1 cellular context compared by ENCODE assay signal in the genomic region with DNA sequence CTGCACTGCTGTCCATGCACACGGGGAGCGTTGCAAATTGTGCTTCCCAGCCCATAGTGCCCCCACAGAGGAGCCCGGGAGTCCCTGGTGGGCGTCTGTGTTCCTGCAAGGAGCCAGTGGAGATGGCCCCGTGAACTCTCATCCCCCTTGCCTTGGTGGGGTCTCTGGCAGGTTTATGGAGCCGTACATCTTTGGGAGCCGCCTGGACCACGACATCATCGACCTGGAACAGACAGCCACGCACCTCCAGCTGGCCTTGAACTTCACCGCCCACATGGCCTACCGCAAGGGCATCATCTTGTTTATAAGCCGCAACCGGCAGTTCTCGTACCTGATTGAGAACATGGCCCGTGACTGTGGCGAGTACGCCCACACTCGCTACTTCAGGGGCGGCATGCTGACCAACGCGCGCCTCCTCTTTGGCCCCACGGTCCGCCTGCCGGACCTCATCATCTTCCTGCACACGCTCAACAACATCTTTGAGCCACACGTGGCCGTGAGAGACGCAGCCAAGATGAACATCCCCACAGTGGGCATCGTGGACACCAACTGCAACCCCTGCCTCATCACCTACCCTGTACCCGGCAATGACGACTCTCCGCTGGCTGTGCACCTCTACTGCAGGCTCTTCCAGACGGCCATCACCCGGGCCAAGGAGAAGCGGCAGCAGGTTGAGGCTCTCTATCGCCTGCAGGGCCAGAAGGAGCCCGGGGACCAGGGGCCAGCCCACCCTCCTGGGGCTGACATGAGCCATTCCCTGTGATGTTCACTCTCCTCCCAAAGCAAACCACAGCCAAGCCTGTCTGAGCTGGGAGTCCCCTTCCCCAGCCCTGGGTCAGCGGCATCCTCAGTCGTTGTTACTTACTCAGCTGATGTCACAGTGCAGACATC.
TF ChIP-seq lines count a peak whose summit lies in the region.

No MANE protein-coding gene starts in this region.

TF ChIP-seq in HEK293, 187 proteins besides CTCF, POLR2A, EP300 and RAD21:
- peak; percentile 40; the same call in 1 of the 2 replicates for TF ChIP-seq ZFHX2 (tag by site-specific recombination; conservative IDR thresholded peaks at IDR 0.05)
- TF ChIP-seq FEZF1 (tag by site-specific recombination; IDR thresholded peaks at IDR 0.05): no peak
TF ChIP-seq in HEK293: peak in this region for 1.
